Comparison of ENCODE assay signal across 8 cellular contexts in the genomic region with DNA sequence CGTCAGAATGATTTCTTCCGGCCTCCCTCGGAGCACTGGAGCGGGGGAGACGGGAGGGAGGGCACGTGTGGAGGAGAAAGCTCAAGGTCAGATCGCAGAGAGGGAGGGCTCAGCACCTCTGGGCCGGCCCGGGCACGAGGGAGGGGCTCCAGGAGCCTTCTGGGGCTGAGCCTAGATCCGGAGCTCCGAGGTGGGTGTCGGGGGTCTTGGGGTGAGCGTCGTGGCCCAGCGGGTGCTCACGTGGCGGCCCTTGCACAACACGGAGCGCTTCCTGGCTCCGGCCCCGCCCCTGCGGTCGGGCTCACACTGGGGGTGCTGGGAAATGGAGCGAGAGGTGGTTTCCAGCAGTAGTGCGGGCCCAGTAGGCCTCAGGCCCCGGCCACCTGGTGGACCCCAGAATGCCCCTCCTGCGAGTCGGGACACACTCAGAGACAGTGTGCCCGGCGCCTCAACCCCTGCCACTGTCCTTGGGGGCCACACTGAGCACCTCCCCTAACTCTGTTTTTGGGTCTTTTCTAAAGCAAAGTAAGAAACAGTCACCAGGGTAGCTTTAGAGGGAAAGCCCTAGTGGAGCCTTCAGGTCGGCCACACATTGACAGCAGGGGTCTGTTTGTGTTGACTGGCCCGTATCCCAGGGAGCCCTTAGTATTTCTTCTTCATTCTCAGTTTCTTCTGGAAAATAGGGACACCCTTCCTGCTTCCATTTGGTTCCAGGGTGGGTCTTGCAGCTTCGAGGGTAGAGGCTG. TPM values are rescaled to one million over a fixed set of nuclear protein-coding genes. Genes with fewer than 3 reads are reported as not detected.
DNase-seq lines count a peak whose midpoint lies in the region; ATAC-seq, FAIRE-seq and TF ChIP-seq lines count a peak whose summit lies in the region.

No MANE protein-coding gene starts in this region.

- H3K27ac ChIP-seq in KMS-11 (peak overlapping the region; percentile 97), HepG2 (ENCODE audit: extremely low read length, insufficient read depth, low read length) (peak overlapping the region; percentile 93)

- intact Hi-C loops in HepG2 (cut with micrococcal nuclease; ENCODE audit: unreplicated experiment) = loop anchor here (1.0 to 10.0 kb wide), 3 partner anchors 11 to 53 kb away; no protein-coding TSS in a partner anchor

- ATAC-seq in GM21723 (IDR thresholded peaks at IDR 0.05; ENCODE audit: unreplicated experiment) (peak; percentile 80), HepG2 (peak; percentile 47)
- peak; percentile 71 for ATAC-seq in activated CD4-positive, CD25-positive, alpha-beta regulatory T cell treated with anti-CD3 and anti-CD28 coated beads, Interleukin-2, amount 50 U/mL, for 24 hours

- 2% methylated on average over 26 of the region's 34 CpGs for whole genome bisulfite sequencing in HepG2 (ENCODE audit: low lambda C conversion rate)

- peaks cover 16% of the 10 kb centered on the region for H3K4me1 Mint-ChIP-seq in chondrocyte (ENCODE audit: low read depth)

- CTCF ChIA-PET in HepG2 (lab: Yijun Ruan, JAX; ENCODE audit: low intra/inter-chr PET ratio, low total read pairs) = no interaction called here

- H4K20me1 ChIP-seq in KMS-11 (ENCODE audit: insufficient read depth) = peaks cover 15% of the 10 kb centered on the region
- H4K20me1 ChIP-seq in HepG2 (ENCODE audit: insufficient read depth, low read length) = peaks cover 43% of the 10 kb centered on the region

- H3K4me3 ChIP-seq in KMS-11 (IDR thresholded peaks at IDR 0.05; ENCODE audit: insufficient read depth, low read depth, low read length) = no peak overlapping the region
- peak overlapping the region; percentile 75 to 85 (median 78) for H3K4me3 ChIP-seq in HepG2 (replicated peaks in 1 of 3; ENCODE audit: insufficient read depth in 1 of 3, low read depth in 2 of 3, low read length in 3 of 3)

- TF ChIP-seq POLR2A in HepG2 (IDR thresholded peaks at IDR 0.05; ENCODE audit: insufficient read depth in 1 of 2, low read depth in 2 of 2, low read length in 2 of 2) = no peak

- H3K36me3 ChIP-seq in KMS-11 (ENCODE audit: insufficient read depth) (peaks cover 27% of the 10 kb centered on the region; the same call in 1 of the 2 replicates), HepG2 (replicated peaks in 1 of 2; ENCODE audit: control insufficient read depth in 1 of 2, insufficient read depth in 2 of 2, low read length in 2 of 2) (peaks cover 28 to 43% of the 10 kb centered on the region in 2 experiments)

- H3K4me1 ChIP-seq in KMS-11 (ENCODE audit: low read depth, poor library complexity, severe bottlenecking) (peaks cover 46% of the 10 kb centered on the region), HepG2 (ENCODE audit: insufficient read depth, low read length) (peaks cover 60% of the 10 kb centered on the region)

- no peaks in the 10 kb centered on the region for H3K9me3 ChIP-seq in HepG2 (ENCODE audit: low read length)

- H3K79me2 ChIP-seq in KMS-11 (ENCODE audit: insufficient read depth, low read depth) = peaks cover 45% of the 10 kb centered on the region
- peaks cover 36% of the 10 kb centered on the region for H3K79me2 ChIP-seq in HepG2 (ENCODE audit: insufficient read depth, low read length)

- TF ChIP-seq EP300 in HepG2 (IDR thresholded peaks at IDR 0.05; ENCODE audit: low read depth in 2 of 2, low read length in 2 of 2) (no peak), HepG2 (CRISPR knock-in tag; IDR thresholded peaks at IDR 0.05; ENCODE audit: borderline replicate concordance) (peak; percentile 69)

- H3K27me3 ChIP-seq in KMS-11 (ENCODE audit: insufficient read depth, low read depth) (no peaks in the 10 kb centered on the region), HepG2 (ENCODE audit: control insufficient read depth in 1 of 2, insufficient read depth in 2 of 2, low read length in 2 of 2) (no peaks in the 10 kb centered on the region)

- BruUV-seq in HepG2 (replicated peaks; lab: Mats Ljungman, UMichigan) = TSS peak; percentile 45

- in situ Hi-C loops in HepG2 (cut with HindIII; ENCODE audit: extremely low pct_ligation_motif_present, low pct_unique_long_range_greater_than_20kb) = no loop called here

- TF ChIP-seq RAD21 in HepG2 (CRISPR knock-in tag; IDR thresholded peaks at IDR 0.05) = no peak

- peak overlapping the region; percentile 100 for H3K9ac ChIP-seq in KMS-11
- peak overlapping the region; percentile 94 for H3K9ac ChIP-seq in HepG2 (ENCODE audit: insufficient read depth, low read depth, low read length)

- H3K4me2 ChIP-seq in KMS-11 (peak overlapping the region; percentile 100), HepG2 (ENCODE audit: low read depth, low read length) (peak overlapping the region; percentile 96)

- no peaks in the 10 kb centered on the region for H3K9me3 Mint-ChIP-seq in chondrocyte (ENCODE audit: low read depth)

- no peaks in the 10 kb centered on the region for H3K27me3 Mint-ChIP-seq in chondrocyte (ENCODE audit: low read depth)

- peak overlapping the region; percentile 75 for H3K4me3 Mint-ChIP-seq in chondrocyte (ENCODE audit: unreplicated experiment)

- peak overlapping the region; percentile 41; the same call in 1 of the 2 replicates for H2AFZ ChIP-seq in KMS-11 (ENCODE audit: low read depth)
- no peak overlapping the region for H2AFZ ChIP-seq in HepG2 (ENCODE audit: low read length)

- DNase-seq in GM10266 (ENCODE audit: extremely low spot score) = peak; percentile 85
- DNase-seq in chondrocyte (ENCODE audit: low spot score) = no peak
- DNase-seq in HepG2 (ENCODE audit: low spot score) = peak; percentile 45
- DNase-seq in stimulated activated CD4-positive, alpha-beta T cell treated with anti-CD3 and anti-CD28 coated beads, Interleukin-4, amount 100 ng/mL, for 24 hours = peak; percentile 78
- DNase-seq in NCI-H2029 treated with DMSO at 0.1 percent for 48 hours (lab: John Stamatoyannopoulos, UW) = no peak

- no peak for FAIRE-seq in HepG2 (lab: Jason Lieb, UNC)

- H3K27ac Mint-ChIP-seq in chondrocyte (ENCODE audit: unreplicated experiment) = peak overlapping the region; percentile 73

- POLR2A ChIA-PET in HepG2 (lab: Yijun Ruan, JAX) = interaction anchor here (0.9 to 7.8 kb wide), 8 partner anchors 10 to 34 kb away, joined by 3 to 134 read pairs (median 8); no protein-coding TSS in a partner anchor

- no peak for TF ChIP-seq CTCF in GM10266 (IDR thresholded peaks at IDR 0.05; ENCODE audit: control insufficient read depth, insufficient read depth, low read depth, missing control alignments)
- no peak for TF ChIP-seq CTCF in KMS-11 (conservative IDR thresholded peaks at IDR 0.05; ENCODE audit: low read depth, low read length)
- no peak for TF ChIP-seq CTCF in chondrocyte (IDR thresholded peaks at IDR 0.05)
- no peak for TF ChIP-seq CTCF in HepG2 (CRISPR knock-in tag; IDR thresholded peaks at IDR 0.05)

- peaks cover 14% of the 10 kb centered on the region for H3K36me3 Mint-ChIP-seq in chondrocyte (ENCODE audit: low read depth)

TF ChIP-seq in HepG2, 621 proteins besides CTCF, POLR2A, EP300 and RAD21 (continues in another document):
- peak; percentile 69; the same call in 1 of the 2 replicates for TF ChIP-seq ZNF605 (CRISPR knock-in tag; IDR thresholded peaks at IDR 0.05)
- TF ChIP-seq MBD4 (IDR thresholded peaks at IDR 0.05; ENCODE audit: borderline replicate concordance, low read length) = no peak
- TF ChIP-seq ZNF781 (CRISPR knock-in tag; IDR thresholded peaks at IDR 0.05; ENCODE audit: borderline replicate concordance, not compliant biosample characterization) = peak; percentile 82
- no peak for TF ChIP-seq MAFF (IDR thresholded peaks at IDR 0.05; ENCODE audit: low read depth, low read length)
- TF ChIP-seq, protein P1, sequence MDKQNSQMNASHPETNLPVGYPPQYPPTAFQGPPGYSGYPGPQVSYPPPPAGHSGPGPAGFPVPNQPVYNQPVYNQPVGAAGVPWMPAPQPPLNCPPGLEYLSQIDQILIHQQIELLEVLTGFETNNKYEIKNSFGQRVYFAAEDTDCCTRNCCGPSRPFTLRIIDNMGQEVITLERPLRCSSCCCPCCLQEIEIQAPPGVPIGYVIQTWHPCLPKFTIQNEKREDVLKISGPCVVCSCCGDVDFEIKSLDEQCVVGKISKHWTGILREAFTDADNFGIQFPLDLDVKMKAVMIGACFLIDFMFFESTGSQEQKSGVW (CRISPR knock-in tag; IDR thresholded peaks at IDR 0.05; ENCODE audit: borderline replicate concordance) = 0 out of 2 replicates have a peak, but pooled peaks have one; percentile 41
- no peak for TF ChIP-seq JARID2 (CRISPR knock-in tag; IDR thresholded peaks at IDR 0.05; ENCODE audit: insufficient replicate concordance)
- TF ChIP-seq HNRNPK (IDR thresholded peaks at IDR 0.05; ENCODE audit: low read depth, low read length, poor library complexity, severe bottlenecking) = no peak
- TF ChIP-seq ZNF224 (CRISPR knock-in tag; IDR thresholded peaks at IDR 0.05) = no peak
- TF ChIP-seq ZFP82 (CRISPR knock-in tag; IDR thresholded peaks at IDR 0.05; ENCODE audit: borderline replicate concordance) = no peak
- TF ChIP-seq, protein P2, sequence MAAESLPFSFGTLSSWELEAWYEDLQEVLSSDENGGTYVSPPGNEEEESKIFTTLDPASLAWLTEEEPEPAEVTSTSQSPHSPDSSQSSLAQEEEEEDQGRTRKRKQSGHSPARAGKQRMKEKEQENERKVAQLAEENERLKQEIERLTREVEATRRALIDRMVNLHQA (CRISPR knock-in tag; IDR thresholded peaks at IDR 0.05) = no peak

RNA-seq across cellular contexts. Expression of a gene that starts 0.8 kb away (rescaled TPM):
- total RNA-seq in chondrocyte = 11.0 to 16.2 TPM (median 15.2 TPM) in 3 replicates
- total RNA-seq in HepG2 (2016; rRNA removed; fragmentation: Illumina TruSeq; extraction: Trizol) = 157 and 178 TPM in 2 replicates
- total RNA-seq in HepG2 (2016; cell fraction: cytosol; rRNA removed; fragmentation: Illumina TruSeq; extraction: Trizol; ENCODE audit: low read depth) = 30.6 and 37.3 TPM in 2 replicates
- 154 and 176 TPM in 2 replicates for total RNA-seq in HepG2 (2016; cell fraction: insoluble cytoplasmic fraction; rRNA removed; fragmentation: Illumina TruSeq; extraction: Trizol)
- 93.6 and 97.6 TPM in 2 replicates for total RNA-seq in HepG2 (2016; cell fraction: membrane; rRNA removed; fragmentation: Illumina TruSeq; extraction: Trizol)
- total RNA-seq in HepG2 (2016; cell fraction: nucleus; rRNA removed; fragmentation: Illumina TruSeq; extraction: Trizol) = 106 and 121 TPM in 2 replicates
- 134 and 147 TPM in 2 replicates for polyA plus RNA-seq in HepG2 (2011; rRNA removed)
- 144 and 156 TPM in 2 replicates for polyA plus RNA-seq in HepG2 (2011; cell fraction: cytosol; rRNA removed)
- 229 and 231 TPM in 2 replicates for polyA plus RNA-seq in HepG2 (2011; cell fraction: nucleus; rRNA removed)
- polyA plus RNA-seq in HepG2 (2012) = 92.0 and 152 TPM in 2 replicates
- 48.0 and 48.3 TPM in 2 replicates for polyA plus RNA-seq in HepG2 (2016; cell fraction: cytosol; fragmentation: Illumina TruSeq; extraction: Trizol; ENCODE audit: low read depth)
- 270 and 301 TPM in 2 replicates for polyA plus RNA-seq in HepG2 (2016; cell fraction: insoluble cytoplasmic fraction; fragmentation: Illumina TruSeq; extraction: Trizol; ENCODE audit: low read depth)
- polyA plus RNA-seq in HepG2 (2016; cell fraction: membrane; fragmentation: Illumina TruSeq; extraction: Trizol; ENCODE audit: low read depth) = 80.3 and 83.8 TPM in 2 replicates
- 218 and 229 TPM in 2 replicates for polyA plus RNA-seq in HepG2 (2016; cell fraction: nucleus; fragmentation: Illumina TruSeq; extraction: Trizol; ENCODE audit: insufficient read depth, low read depth)
- 220 and 249 TPM in 2 replicates for polyA minus RNA-seq in HepG2 (2011; rRNA and poly(A)+ RNA removed; ENCODE audit: low replicate concordance)
- polyA minus RNA-seq in HepG2 (2011; cell fraction: cytosol; rRNA and poly(A)+ RNA removed) = 69.6 and 71.7 TPM in 2 replicates
- polyA minus RNA-seq in HepG2 (2011; cell fraction: nucleus; rRNA and poly(A)+ RNA removed) = 105 and 112 TPM in 2 replicates

Comparison
In these comparisons a context has a peak if more than half of its experiments do, and no peak if none do; other contexts are left out.
1. DNase-seq: peak in GM10266 (single experiment), HepG2 (single experiment) and stimulated activated CD4-positive, alpha-beta T cell treated with anti-CD3 and anti-CD28 coated beads, Interleukin-4, amount 100 ng/mL, for 24 hours (single experiment); none in chondrocyte (single experiment) and NCI-H2029 treated with DMSO at 0.1 percent for 48 hours (single experiment).
2. Peak in every context shown above with its lines, with median percentiles within 50 percentile points of each other: ATAC-seq.